In the genomic region with DNA sequence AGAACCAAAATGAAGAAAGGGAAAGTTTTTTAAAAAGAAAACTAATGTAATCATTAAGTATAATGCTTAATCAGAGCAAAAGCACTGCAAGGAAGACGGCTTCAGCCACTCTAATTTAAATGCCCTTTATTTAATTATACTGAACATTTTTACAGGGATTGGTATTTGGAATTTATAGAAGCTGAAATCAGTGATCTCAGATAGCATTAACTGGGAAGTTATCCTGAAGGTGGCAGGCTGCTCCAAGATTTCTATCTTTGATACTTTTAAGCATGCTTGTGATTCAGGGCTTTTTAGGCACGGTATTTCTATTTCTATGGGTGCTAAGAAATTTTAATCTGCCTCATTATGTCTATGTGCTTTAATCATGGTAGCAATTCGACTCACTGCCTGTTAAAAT, we compare ENCODE assay signal across 9 cellular contexts. TPM values are rescaled to one million over a fixed set of nuclear protein-coding genes. Genes with fewer than 3 reads are reported as not detected.
DNase-seq lines count a peak whose midpoint lies in the region; ATAC-seq, FAIRE-seq and TF ChIP-seq lines count a peak whose summit lies in the region.
"Had no signal": no experiment of that assay in that cellular context is flagged by ENCODE, and none has a peak within 500 bp of the region (broad histone marks: within the 10 kb centered on the region; RNA-seq: fewer than 3 reads in every experiment).

No MANE protein-coding gene starts in this region.

- H3K9ac ChIP-seq in HepG2 (ENCODE audit: insufficient read depth, low read depth, low read length): no peak overlapping the region

- ATAC-seq in HepG2 (no peak), upper lobe of right lung (no peak), HG03432 (IDR thresholded peaks at IDR 0.05; ENCODE audit: unreplicated experiment) (no peak), HG02759 (IDR thresholded peaks at IDR 0.05; ENCODE audit: unreplicated experiment) (no peak)

- no peak overlapping the region for H2AFZ ChIP-seq in HepG2 (ENCODE audit: low read length)

- no TSS peak for BruUV-seq in HepG2 (replicated peaks; lab: Mats Ljungman, UMichigan)

- H3K27ac ChIP-seq in HepG2 (ENCODE audit: extremely low read length, insufficient read depth, low read length): no peak overlapping the region
- peak overlapping the region; percentile 81 for H3K27ac ChIP-seq in upper lobe of right lung

- intact Hi-C loops in HepG2 (cut with micrococcal nuclease; ENCODE audit: unreplicated experiment): loop anchor here (1.0 to 2.0 kb wide), 2 partner anchors 155 to 160 kb away; no protein-coding TSS in a partner anchor
- intact Hi-C loops in upper lobe of right lung (cut with DNase I): no loop called here

- POLR2A ChIA-PET in HepG2 (lab: Yijun Ruan, JAX): no interaction called here

- in situ Hi-C loops in HepG2 (cut with HindIII; ENCODE audit: extremely low pct_ligation_motif_present, low pct_unique_long_range_greater_than_20kb): loop anchor here (5.0 kb wide), 2 partner anchors 158 to 272 kb away; no protein-coding TSS in a partner anchor

- peaks cover 26% of the 10 kb centered on the region for H3K79me2 ChIP-seq in HepG2 (ENCODE audit: insufficient read depth, low read length)

- 30% methylated on average over 3 of the region's 3 CpGs for WGBS in HepG2 (ENCODE audit: low lambda C conversion rate)

- peak overlapping the region; percentile 75; the same call in 1 of the 2 replicates for H3K4me3 ChIP-seq in GM12865 (ENCODE audit: low read depth, low read length)
- peak overlapping the region in 1 of 3 experiments; percentile 74; a peak in 2 of 6 replicates for H3K4me3 ChIP-seq in HepG2 (replicated peaks in 1 of 3; ENCODE audit: insufficient read depth in 1 of 3, low read depth in 2 of 3, low read length in 3 of 3)
- H3K4me3 ChIP-seq in upper lobe of right lung: peak overlapping the region; percentile 93

- TF ChIP-seq CTCF in GM12865 (IDR thresholded peaks at IDR 0.05; ENCODE audit: insufficient read depth, low read depth, low read length, missing control alignments) (peak; percentile 18), HepG2 (CRISPR knock-in tag; IDR thresholded peaks at IDR 0.05) (peak; percentile 53), upper lobe of right lung (IDR thresholded peaks at IDR 0.05) (peak; percentile 41)

- H4K20me1 ChIP-seq in HepG2 (ENCODE audit: insufficient read depth, low read length): peaks cover 8% of the 10 kb centered on the region; the same call in 1 of the 2 replicates

- peak; percentile 63 for DNase-seq in AG08395 (ENCODE audit: low spot score)
- DNase-seq in GM12865 (ENCODE audit: low read depth): peak; percentile 32
- DNase-seq in NCI-H460 (ENCODE audit: extremely low read depth, low read depth): peak; percentile 54
- DNase-seq in cerebellar cortex (ENCODE audit: low spot score): peak; percentile 67
- peak; percentile 19 for DNase-seq in HepG2 (ENCODE audit: low spot score)
- DNase-seq in upper lobe of right lung: no peak

- H3K9me3 ChIP-seq in HepG2 (ENCODE audit: low read length) (no peaks in the 10 kb centered on the region), upper lobe of right lung (no peaks in the 10 kb centered on the region)
- H3K9me3 ChIP-seq: ovary had no signal

- no peak for FAIRE-seq in HepG2 (lab: Jason Lieb, UNC)

- H3K4me1 ChIP-seq in HepG2 (ENCODE audit: insufficient read depth, low read length) (peaks cover 16% of the 10 kb centered on the region), upper lobe of right lung (peaks cover 18% of the 10 kb centered on the region)

- TF ChIP-seq RAD21 in HepG2 (CRISPR knock-in tag; IDR thresholded peaks at IDR 0.05): no peak

- TF ChIP-seq POLR2A in HepG2 (IDR thresholded peaks at IDR 0.05; ENCODE audit: insufficient read depth in 1 of 2, low read depth in 2 of 2, low read length in 2 of 2): no peak

- H3K36me3 ChIP-seq in HepG2 (replicated peaks in 1 of 2; ENCODE audit: control insufficient read depth in 1 of 2, insufficient read depth in 2 of 2, low read length in 2 of 2) (peaks cover 0 to 15% of the 10 kb centered on the region in 2 experiments; a peak in 2 of 5 replicates), upper lobe of right lung (peaks cover 25% of the 10 kb centered on the region)
- H3K36me3 ChIP-seq: ovary had no signal

- no peak for TF ChIP-seq EP300 in HepG2 (IDR thresholded peaks at IDR 0.05; ENCODE audit: low read depth in 2 of 2, low read length in 2 of 2)
- no peak for TF ChIP-seq EP300 in HepG2 (CRISPR knock-in tag; IDR thresholded peaks at IDR 0.05; ENCODE audit: borderline replicate concordance)

- CTCF ChIA-PET in HepG2 (lab: Yijun Ruan, JAX; ENCODE audit: low intra/inter-chr PET ratio, low total read pairs): interaction anchor here (0.9 to 1.8 kb wide), 3 partner anchors 155 to 160 kb away, joined by 3 to 8 read pairs (median 8); no protein-coding TSS in a partner anchor

- peak overlapping the region; percentile 75 for H3K4me2 ChIP-seq in HepG2 (ENCODE audit: low read depth, low read length)

- H3K27me3 ChIP-seq in HepG2 (ENCODE audit: control insufficient read depth in 1 of 2, insufficient read depth in 2 of 2, low read length in 2 of 2): peaks cover 0 to 3% of the 10 kb centered on the region in 2 experiments; a peak in 2 of 5 replicates
- H3K27me3 ChIP-seq in upper lobe of right lung: no peaks in the 10 kb centered on the region
- H3K27me3 ChIP-seq: ovary had no signal

TF ChIP-seq in HepG2, 621 proteins besides CTCF, POLR2A, EP300 and RAD21 (continues in another document):
- TF ChIP-seq STAG1 (CRISPR knock-in tag; IDR thresholded peaks at IDR 0.05) (peak; percentile 61), SMC3 (IDR thresholded peaks at IDR 0.05; ENCODE audit: low read length) (peak; percentile 16; the same call in 1 of the 2 replicates)

RNA-seq across cellular contexts. Expression of a gene that starts 1.3 kb away (rescaled TPM):
- 111 and 116 TPM in 2 replicates for total RNA-seq in NCI-H460 (2014; rRNA removed; shearing (Covaris generic))
- polyA plus RNA-seq in NCI-H460 (2014; cell fraction: nucleus; rRNA removed): 47.1 and 50.8 TPM in 2 replicates
- total RNA-seq in HepG2 (2016; rRNA removed; fragmentation: Illumina TruSeq; extraction: Trizol) (59.7 and 89.4 TPM in 2 replicates), upper lobe of right lung (20.8 TPM)
- 20.0 and 20.1 TPM in 2 replicates for total RNA-seq in HepG2 (2016; cell fraction: cytosol; rRNA removed; fragmentation: Illumina TruSeq; extraction: Trizol; ENCODE audit: low read depth)
- 63.6 and 98.2 TPM in 2 replicates for total RNA-seq in HepG2 (2016; cell fraction: insoluble cytoplasmic fraction; rRNA removed; fragmentation: Illumina TruSeq; extraction: Trizol)
- total RNA-seq in HepG2 (2016; cell fraction: membrane; rRNA removed; fragmentation: Illumina TruSeq; extraction: Trizol): 23.7 and 25.5 TPM in 2 replicates
- total RNA-seq in HepG2 (2016; cell fraction: nucleus; rRNA removed; fragmentation: Illumina TruSeq; extraction: Trizol): 21.7 and 23.2 TPM in 2 replicates
- polyA plus RNA-seq in HepG2 (2011; rRNA removed): 30.0 and 41.3 TPM in 2 replicates
- 13.5 and 19.6 TPM in 2 replicates for polyA plus RNA-seq in HepG2 (2011; cell fraction: cytosol; rRNA removed)
- 4.4 and 7.4 TPM in 2 replicates for polyA plus RNA-seq in HepG2 (2011; cell fraction: nucleus; rRNA removed)
- polyA plus RNA-seq in HepG2 (2012): 48.2 and 50.6 TPM in 2 replicates
- 23.4 and 29.7 TPM in 2 replicates for polyA plus RNA-seq in HepG2 (2016; cell fraction: cytosol; fragmentation: Illumina TruSeq; extraction: Trizol; ENCODE audit: low read depth)
- polyA plus RNA-seq in HepG2 (2016; cell fraction: insoluble cytoplasmic fraction; fragmentation: Illumina TruSeq; extraction: Trizol; ENCODE audit: low read depth): 116 and 118 TPM in 2 replicates
- polyA plus RNA-seq in HepG2 (2016; cell fraction: membrane; fragmentation: Illumina TruSeq; extraction: Trizol; ENCODE audit: low read depth): 22.4 and 23.6 TPM in 2 replicates
- polyA plus RNA-seq in HepG2 (2016; cell fraction: nucleus; fragmentation: Illumina TruSeq; extraction: Trizol; ENCODE audit: insufficient read depth, low read depth): 48.8 and 51.9 TPM in 2 replicates
- polyA minus RNA-seq in HepG2 (2011; rRNA and poly(A)+ RNA removed; ENCODE audit: low replicate concordance): 10.1 and 29.0 TPM in 2 replicates
- polyA minus RNA-seq in HepG2 (2011; cell fraction: cytosol; rRNA and poly(A)+ RNA removed): 10.1 and 13.1 TPM in 2 replicates
- polyA minus RNA-seq in HepG2 (2011; cell fraction: nucleus; rRNA and poly(A)+ RNA removed): 5.0 and 6.2 TPM in 2 replicates

RNA-seq across cellular contexts. Expression of a gene that starts 25.5 kb away (rescaled TPM):
- 0.17 and 0.46 TPM in 2 replicates for total RNA-seq in NCI-H460 (2014; rRNA removed; shearing (Covaris generic))
- polyA plus RNA-seq in NCI-H460 (2014; cell fraction: nucleus; rRNA removed): 1.0 TPM in 1 of 2 replicates, not detected in the other
- total RNA-seq in HepG2 (2016; rRNA removed; fragmentation: Illumina TruSeq; extraction: Trizol) (0.08 and 0.11 TPM in 2 replicates), upper lobe of right lung (1.1 TPM)
- not detected in 2 replicates for total RNA-seq in HepG2 (2016; cell fraction: cytosol; rRNA removed; fragmentation: Illumina TruSeq; extraction: Trizol; ENCODE audit: low read depth)
- total RNA-seq in HepG2 (2016; cell fraction: insoluble cytoplasmic fraction; rRNA removed; fragmentation: Illumina TruSeq; extraction: Trizol): 0.07 and 0.22 TPM in 2 replicates
- not detected in 2 replicates for total RNA-seq in HepG2 (2016; cell fraction: membrane; rRNA removed; fragmentation: Illumina TruSeq; extraction: Trizol)
- total RNA-seq in HepG2 (2016; cell fraction: nucleus; rRNA removed; fragmentation: Illumina TruSeq; extraction: Trizol): 0.38 and 0.40 TPM in 2 replicates
- 0.34 and 0.35 TPM in 2 replicates for polyA plus RNA-seq in HepG2 (2011; rRNA removed)
- 0.23 and 0.31 TPM in 2 replicates for polyA plus RNA-seq in HepG2 (2011; cell fraction: cytosol; rRNA removed)
- polyA plus RNA-seq in HepG2 (2011; cell fraction: nucleus; rRNA removed): 0.23 and 0.47 TPM in 2 replicates
- 0.23 and 0.24 TPM in 2 replicates for polyA plus RNA-seq in HepG2 (2012)
- polyA plus RNA-seq in HepG2 (2016; cell fraction: cytosol; fragmentation: Illumina TruSeq; extraction: Trizol; ENCODE audit: low read depth): 0.08 TPM in 1 of 2 replicates, not detected in the other
- polyA plus RNA-seq in HepG2 (2016; cell fraction: insoluble cytoplasmic fraction; fragmentation: Illumina TruSeq; extraction: Trizol; ENCODE audit: low read depth): 0.14 TPM in 1 of 2 replicates, not detected in the other
- polyA plus RNA-seq in HepG2 (2016; cell fraction: membrane; fragmentation: Illumina TruSeq; extraction: Trizol; ENCODE audit: low read depth): 0.07 TPM in 1 of 2 replicates, not detected in the other
- polyA plus RNA-seq in HepG2 (2016; cell fraction: nucleus; fragmentation: Illumina TruSeq; extraction: Trizol; ENCODE audit: insufficient read depth, low read depth): 0.27 and 0.34 TPM in 2 replicates
- 1.3 TPM in 1 of 2 replicates, not detected in the other for polyA minus RNA-seq in HepG2 (2011; rRNA and poly(A)+ RNA removed; ENCODE audit: low replicate concordance)
- polyA minus RNA-seq in HepG2 (2011; cell fraction: cytosol; rRNA and poly(A)+ RNA removed): 0.20 and 0.26 TPM in 2 replicates
- 0.90 and 0.99 TPM in 2 replicates for polyA minus RNA-seq in HepG2 (2011; cell fraction: nucleus; rRNA and poly(A)+ RNA removed)
